Comparison of ENCODE assay signal across 25 cellular contexts in genomic region chr2:240206630-240207029, GRCh38.
"Had no signal": no experiment of that assay in that cellular context is flagged by ENCODE, and none has a peak within 500 bp of the region (broad histone marks: within the 10 kb centered on the region; RNA-seq: fewer than 3 reads in every experiment).

No MANE protein-coding gene starts in this region.

- H3K4me3 ChIP-seq: colonic mucosa, esophagus squamous epithelium, gastrocnemius medialis, heart right ventricle, left lung, lower lobe of right lung, mucosa of descending colon had no signal

- FAIRE-seq: endometrium, islet of Langerhans, keratinocyte had no signal

- H3K4me1 ChIP-seq: colonic mucosa, heart right ventricle, left lung, lower lobe of right lung had no signal

- H3K27ac ChIP-seq: colonic mucosa, epithelial cell of prostate, esophagus squamous epithelium, gastrocnemius medialis, heart right ventricle, left lung, lower lobe of right lung had no signal

- DNase-seq: colonic mucosa; cortex of kidney; effector CD8-positive, alpha-beta T cell; effector memory CD8-positive, alpha-beta T cell; endodermal cell; erythroblast; esophagus squamous epithelium; foreskin fibroblast; foreskin melanocyte; gastrocnemius medialis; glutamatergic neuron; heart right ventricle; hippocampal formation; left cardiac atrium; left lung; left ventricle myocardium superior; lower lobe of right lung; mesenchymal stem cell; mucosa of descending colon; naive B cell had no signal

- H3K27me3 ChIP-seq: colonic mucosa had no signal

- H3K36me3 ChIP-seq: colonic mucosa, esophagus squamous epithelium, gastrocnemius medialis, heart right ventricle, left lung, lower lobe of right lung had no signal

- ATAC-seq: effector memory CD8-positive, alpha-beta T cell; esophagus mucosa; gastrocnemius medialis; heart right ventricle; left cardiac atrium; left lung; left ventricle myocardium superior; lower lobe of right lung; mucosa of descending colon had no signal

- H3K9me3 ChIP-seq: colonic mucosa, gastrocnemius medialis, mucosa of descending colon had no signal
